Comparison of ENCODE assay signal across 8 cellular contexts in the genomic region with DNA sequence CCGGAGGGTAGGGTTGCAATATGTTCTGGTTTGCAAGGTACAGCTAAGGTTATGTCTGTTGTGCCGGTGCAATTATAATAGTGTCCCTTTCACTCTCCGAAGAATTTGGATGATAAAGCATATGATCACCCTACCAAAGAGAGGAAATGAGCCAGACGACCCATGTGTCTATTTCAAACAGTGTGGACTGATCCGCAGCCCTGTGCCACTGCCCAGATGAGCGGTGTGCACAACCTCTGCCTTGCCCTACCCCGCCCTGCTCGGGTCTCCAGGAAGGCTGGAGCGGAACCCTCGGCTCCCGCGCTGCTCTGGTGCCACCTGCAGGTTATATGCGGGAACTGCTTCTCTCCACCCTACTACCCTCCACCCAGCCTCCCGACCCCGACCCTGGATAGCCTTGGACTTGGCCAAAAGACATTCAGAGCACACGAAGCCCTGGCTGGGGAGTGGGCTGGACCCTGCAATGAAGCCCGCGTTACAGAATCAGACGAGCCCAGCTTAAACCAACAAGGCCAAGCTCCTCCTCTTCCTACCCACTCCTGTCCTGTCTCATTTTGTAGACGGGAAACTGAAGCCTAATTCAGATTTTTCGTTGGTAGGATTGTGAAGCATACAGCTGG.
DNase-seq lines count a peak whose midpoint lies in the region; ATAC-seq and TF ChIP-seq lines count a peak whose summit lies in the region.

No MANE protein-coding gene starts in this region.

- WGBS in suprapubic skin, result 11% methylated on average over 14 of the region's 21 CpGs

- no peak for TF ChIP-seq POLR2A in suprapubic skin (IDR thresholded peaks at IDR 0.05)

- TF ChIP-seq EP300 in suprapubic skin (IDR thresholded peaks at IDR 0.05), result no peak

- peak; percentile 80 for DNase-seq in DMS 273 (lab: John Stamatoyannopoulos, UW; ENCODE audit: unreplicated experiment)
- DNase-seq in DMS 273 treated with DMSO at 0.1 percent for 48 hours (lab: John Stamatoyannopoulos, UW), result no peak
- DNase-seq in HS-5 (ENCODE audit: low read depth), result peak; percentile 6
- DNase-seq in RKO (ENCODE audit: low spot score), result peak; percentile 71
- peak; percentile 34 to 39 for DNase-seq in activated T-helper 1 cell treated with anti-CD3 and anti-CD28 coated beads, Interleukin-2, amount 50 U/mL, for 16 hours (ENCODE audit: low read depth in 1 of 2, low spot score in 1 of 2)
- peak; percentile 39 for DNase-seq in fibroblast of the aortic adventitia (ENCODE audit: low read depth)
- peak; percentile 50 for DNase-seq in omental fat pad (ENCODE audit: low spot score)
- peak; percentile 77 to 86 for DNase-seq in suprapubic skin (ENCODE audit: low spot score in 2 of 2)

- H3K4me3 ChIP-seq in fibroblast of the aortic adventitia (ENCODE audit: low read depth, low read length) (peak overlapping the region; percentile 50), suprapubic skin (no peak overlapping the region)

- TF ChIP-seq CTCF in fibroblast of the aortic adventitia (IDR thresholded peaks at IDR 0.05; ENCODE audit: insufficient read depth, low read length) (peak; percentile 92), omental fat pad (IDR thresholded peaks at IDR 0.05) (peak in 2 of 3 donors; percentile 44 to 53), suprapubic skin (IDR thresholded peaks at IDR 0.05) (peak; percentile 82 to 90)

- no peaks in the 10 kb centered on the region for H3K9me3 ChIP-seq in suprapubic skin

- peak; percentile 92 for ATAC-seq in omental fat pad (ENCODE audit: low FRiP score)

- H3K36me3 ChIP-seq in suprapubic skin, result no peaks in the 10 kb centered on the region

- H3K27me3 ChIP-seq in suprapubic skin, result peaks cover 7% of the 10 kb centered on the region

- peaks cover 6% of the 10 kb centered on the region for H3K4me1 ChIP-seq in suprapubic skin

- H3K27ac ChIP-seq in suprapubic skin, result no peak overlapping the region
